Comparison of ENCODE assay signal across 25 cellular contexts in the genomic region with DNA sequence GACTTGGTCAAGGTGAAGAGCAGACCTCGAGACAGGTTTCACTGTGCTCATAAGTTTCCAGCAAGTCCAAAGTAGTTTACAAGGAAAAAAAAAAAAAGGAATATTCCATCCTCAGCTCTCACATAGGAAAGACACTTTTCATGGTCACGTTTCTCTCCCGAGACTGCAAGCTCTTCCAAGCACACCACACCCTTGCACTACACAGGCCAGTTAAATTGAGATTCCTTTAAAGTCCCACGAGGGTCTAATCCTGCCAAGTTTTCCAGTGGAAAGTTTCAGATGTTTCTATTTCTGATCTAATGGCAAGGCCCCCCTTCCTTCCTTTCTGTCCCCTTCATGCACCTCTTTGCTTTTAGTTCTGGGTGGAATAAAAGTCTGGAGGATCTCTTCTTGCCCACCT.
"Had no signal": no experiment of that assay in that cellular context is flagged by ENCODE, and none has a peak within 500 bp of the region (broad histone marks: within the 10 kb centered on the region; RNA-seq: fewer than 3 reads in every experiment).

No MANE protein-coding gene starts in this region.

- ATAC-seq: activated T-helper 17 cell treated with anti-CD3 and anti-CD28 coated beads, Interleukin-2, amount 50 U/mL, for 72 hours; T-helper 17 cell; WTC11 had no signal

- H3K9me3 ChIP-seq: adrenal gland, Peyer's patch had no signal

- H3K27ac ChIP-seq: adrenal gland, Peyer's patch, RWPE1 had no signal

- DNase-seq: activated CD4-positive, alpha-beta memory T cell treated with anti-CD3 and anti-CD28 coated beads, Interleukin-2, amount 10 ng/mL, durations not matched to agents 7 days and 5 days; activated CD4-positive, alpha-beta T cell treated with anti-CD3 and anti-CD28 coated beads, Interleukin-2, amount 10 ng/mL, durations not matched to agents 7 days and 5 days; activated gamma-delta T cell treated with Interleukin-2 at 50 U/mL for 16 hours; activated naive CD4-positive, alpha-beta T cell treated with anti-CD3 and anti-CD28 coated beads, Interleukin-2, amount 10 ng/mL, durations not matched to agents 7 days and 5 days; activated naive CD8-positive, alpha-beta T cell treated with anti-CD3 and anti-CD28 coated beads for 36 hours; activated T-cell treated with anti-CD3 and anti-CD28 coated beads for 4 hours; activated T-cell treated with anti-CD3 and anti-CD28 coated beads, Interleukin-2, amount 50 U/mL, for 48 hours; adrenal gland; anterior cingulate cortex; IMR-90; Kasumi-1; KBM-7; NCI-H1105 treated with DMSO at 0.1 percent for 48 hours; NCI-H1436 treated with DMSO at 0.1 percent for 48 hours; NCI-H187; NCI-H2081; NCI-H446; NCI-H524; Peyer's patch; SHP77 treated with DMSO at 0.1 percent for 48 hours; T-helper 17 cell; T-helper 9 cell had no signal

- H3K27me3 ChIP-seq: adrenal gland, Peyer's patch had no signal

- H3K36me3 ChIP-seq: adrenal gland, Peyer's patch had no signal

- H3K4me3 ChIP-seq: adrenal gland, Peyer's patch had no signal

- H3K4me1 ChIP-seq: adrenal gland, Peyer's patch had no signal
